15 cellular contexts compared by ENCODE assay signal in genomic region chr1:7583291-7584096, GRCh38.
"Had no signal": no experiment of that assay in that cellular context is flagged by ENCODE, and none has a peak within 500 bp of the region (broad histone marks: within the 10 kb centered on the region; RNA-seq: fewer than 3 reads in every experiment).

No MANE protein-coding gene starts in this region.

- H3K4me1 Mint-ChIP-seq: activated B cell treated with CpG ODN at 0.5 μM for 24 hours; stimulated activated naive CD8-positive, alpha-beta T cell treated with anti-CD3 and anti-CD28 coated beads, Interleukin-15, amount 100 ng/mL, for 72 hours had no signal

- H3K4me3 Mint-ChIP-seq: activated B cell treated with CpG ODN at 0.5 μM for 24 hours; stimulated activated naive CD8-positive, alpha-beta T cell treated with anti-CD3 and anti-CD28 coated beads, Interleukin-15, amount 100 ng/mL, for 72 hours had no signal

- H3K4me1 ChIP-seq: ascending aorta, psoas muscle, SJCRH30 had no signal

- H3K27ac ChIP-seq: ascending aorta, coronary artery, psoas muscle, SJCRH30 had no signal

- H3K36me3 ChIP-seq: ascending aorta, SJCRH30 had no signal

- DNase-seq: activated B cell treated with CpG ODN at 0.5 μM for 24 hours; activated CD4-positive, alpha-beta T cell treated with anti-CD3 and anti-CD28 coated beads, Interleukin-2, amount 50 U/mL, for 1 hour; activated T-cell treated with anti-CD3 and anti-CD28 coated beads for 4 hours; effector CD4-positive, alpha-beta T cell; foreskin melanocyte; midbrain; nucleus accumbens; psoas muscle; SJCRH30; stimulated activated CD4-positive, alpha-beta T cell treated with anti-CD3 and anti-CD28 coated beads, Interleukin-4, amount 100 ng/mL, for 4 hours; stimulated activated naive CD8-positive, alpha-beta T cell treated with anti-CD3 and anti-CD28 coated beads, Interleukin-15, amount 100 ng/mL, for 72 hours; T-helper 1 cell had no signal

- H3K4me3 ChIP-seq: ascending aorta, coronary artery, psoas muscle, SJCRH30 had no signal

- H3K36me3 Mint-ChIP-seq: activated naive CD4-positive, alpha-beta T cell treated with anti-CD3 and anti-CD28 coated beads, Interleukin-2, amount 50 U/mL, for 72 hours had no signal

- H3K9me3 ChIP-seq: ascending aorta, psoas muscle, SJCRH30 had no signal

- H3K27me3 Mint-ChIP-seq: activated B cell treated with CpG ODN at 0.5 μM for 24 hours; stimulated activated naive CD8-positive, alpha-beta T cell treated with anti-CD3 and anti-CD28 coated beads, Interleukin-15, amount 100 ng/mL, for 72 hours had no signal

- ATAC-seq: activated naive CD4-positive, alpha-beta T cell treated with anti-CD3 and anti-CD28 coated beads, Interleukin-2, amount 50 U/mL, for 72 hours; psoas muscle; stimulated activated naive CD8-positive, alpha-beta T cell treated with anti-CD3 and anti-CD28 coated beads, Interleukin-15, amount 100 ng/mL, for 72 hours had no signal

- H3K27me3 ChIP-seq: ascending aorta had no signal

- H3K27ac Mint-ChIP-seq: activated B cell treated with CpG ODN at 0.5 μM for 24 hours; activated naive CD4-positive, alpha-beta T cell treated with anti-CD3 and anti-CD28 coated beads, Interleukin-2, amount 50 U/mL, for 72 hours had no signal

- H3K9me3 Mint-ChIP-seq: activated B cell treated with CpG ODN at 0.5 μM for 24 hours; activated naive CD4-positive, alpha-beta T cell treated with anti-CD3 and anti-CD28 coated beads, Interleukin-2, amount 50 U/mL, for 72 hours; stimulated activated naive CD8-positive, alpha-beta T cell treated with anti-CD3 and anti-CD28 coated beads, Interleukin-15, amount 100 ng/mL, for 72 hours had no signal
